In genomic region chr5:157731272-157732129, GRCh38 we compare ENCODE assay signal across 8 cellular contexts. TPM values are rescaled to one million over a fixed set of nuclear protein-coding genes. Genes with fewer than 3 reads are reported as not detected.
DNase-seq lines count a peak whose midpoint lies in the region; ATAC-seq, FAIRE-seq and TF ChIP-seq lines count a peak whose summit lies in the region.

THG1L (plus strand) TSS chr5:157731420; CDS start chr5:157731441, 21 bp downstream.

- H3K79me2 ChIP-seq in smooth muscle cell (ENCODE audit: low read depth) = no peaks in the 10 kb centered on the region

- POLR2A ChIA-PET in AG04449 (lab: Yijun Ruan, JAX) = interaction anchor here (0.6 to 1.0 kb wide), 6 partner anchors 12 to 251 kb away, joined by 3 to 6 read pairs (median 3); partner anchors contain the start of gene LSM11

- peak within 1 kb of the TSS; percentile 76 for H3K9ac ChIP-seq in smooth muscle cell (ENCODE audit: low read depth)

- H3K27ac ChIP-seq in smooth muscle cell (ENCODE audit: low read depth) = peak within 1 kb of the TSS; percentile 75

- CTCF ChIA-PET in AG04449 (lab: Yijun Ruan, JAX) = interaction anchor here (0.9 to 8.8 kb wide), 9 partner anchors 10 to 403 kb away, joined by 3 to 113 read pairs (median 4); partner anchors contain the start of gene LSM11

- no peaks in the 10 kb centered on the region for H4K20me1 ChIP-seq in smooth muscle cell (ENCODE audit: low read depth)

- FAIRE-seq in bronchial epithelial cell (lab: Jason Lieb, UNC) = peak; percentile 68

- peaks cover 4% of the 10 kb centered on the region for H3K4me1 ChIP-seq in smooth muscle cell (ENCODE audit: low read depth)

- DNase-seq in AG04449 (ENCODE audit: low read depth, low spot score) = peak; percentile 81
- DNase-seq in NCI-H2227 treated with DMSO at 0.1 percent for 48 hours (lab: John Stamatoyannopoulos, UW) = peak; percentile 96
- peak; percentile 95 for DNase-seq in bronchial epithelial cell (ENCODE audit: low read depth)
- DNase-seq in iPS-NIHi7 (ENCODE audit: extremely low spot score) = peak; percentile 99
- DNase-seq in smooth muscle cell (lab: John Stamatoyannopoulos, UW; ENCODE audit: unreplicated experiment) = peak; percentile 87

- peak within 1 kb of the TSS; percentile 94 for H3K4me3 ChIP-seq in AG04449 (ENCODE audit: low read depth, low read length)
- H3K4me3 ChIP-seq in WI38 (ENCODE audit: low read depth, low read length) = peak within 1 kb of the TSS; percentile 63
- peak within 1 kb of the TSS; percentile 82 for H3K4me3 ChIP-seq in bronchial epithelial cell (ENCODE audit: low read depth, low read length)
- peak within 1 kb of the TSS; percentile 73 for H3K4me3 ChIP-seq in smooth muscle cell

- peak within 1 kb of the TSS; percentile 86 for H3K4me2 ChIP-seq in smooth muscle cell

- H2AFZ ChIP-seq in smooth muscle cell (ENCODE audit: low read depth) = peak within 1 kb of the TSS; percentile 89

- H3K36me3 ChIP-seq in bronchial epithelial cell (ENCODE audit: control insufficient read depth, insufficient read depth, low read length) (peaks cover 9% of the 10 kb centered on the region), smooth muscle cell (ENCODE audit: low read depth) (no peaks in the 10 kb centered on the region)

- H3K9me3 ChIP-seq in smooth muscle cell (replicated peaks; ENCODE audit: low read depth) = no peaks in the 10 kb centered on the region

- peak; percentile 95 for ATAC-seq in GM18907 (IDR thresholded peaks at IDR 0.05; ENCODE audit: unreplicated experiment)
- peak; percentile 93 for ATAC-seq in HG03159 (IDR thresholded peaks at IDR 0.05; ENCODE audit: unreplicated experiment)

- peaks cover 5% of the 10 kb centered on the region for H3F3A ChIP-seq in smooth muscle cell (ENCODE audit: low read depth)

- no peaks in the 10 kb centered on the region for H3K27me3 ChIP-seq in bronchial epithelial cell (ENCODE audit: control insufficient read depth, insufficient read depth, low read length)
- no peaks in the 10 kb centered on the region for H3K27me3 ChIP-seq in smooth muscle cell (ENCODE audit: low read depth)

- no peak for TF ChIP-seq CTCF in AG04449 (IDR thresholded peaks at IDR 0.05; ENCODE audit: insufficient read depth, low read length, missing control alignments)
- TF ChIP-seq CTCF in WI38 (IDR thresholded peaks at IDR 0.05; ENCODE audit: low read depth, low read length) = no peak
- no peak for TF ChIP-seq CTCF in bronchial epithelial cell (IDR thresholded peaks at IDR 0.05; ENCODE audit: insufficient read depth, low read length, severe bottlenecking)
- TF ChIP-seq CTCF in smooth muscle cell (IDR thresholded peaks at IDR 0.05; ENCODE audit: borderline replicate concordance, insufficient read depth, poor library complexity, severe bottlenecking) = no peak

- 1% methylated on average over 47 of the region's 47 CpGs for WGBS in smooth muscle cell (ENCODE audit: low lambda C conversion rate)

RNA-seq across cellular contexts. Expression of gene THG1L, which starts in this region (rescaled TPM):
- total RNA-seq in bronchial epithelial cell (31.5 and 38.2 TPM in 2 replicates), smooth muscle cell (6.5 and 12.9 TPM in 2 replicates)
- polyA plus RNA-seq in smooth muscle cell = 3.9 and 4.4 TPM in 2 replicates

Comparison
In these comparisons a context has a peak if more than half of its experiments do, and no peak if none do; other contexts are left out.
1. Peak in every context shown above with its lines: DNase-seq, ATAC-seq, H3K4me3 ChIP-seq and H3K27ac ChIP-seq.